Comparison of ENCODE assay signal across 8 cellular contexts in genomic region chr4:37685211-37685725, GRCh38. TPM values are rescaled to one million over a fixed set of nuclear protein-coding genes. Genes with fewer than 3 reads are reported as not detected.
A peak's percentile ranks its signal among the peaks of the same experiment; 100 is the strongest.
DNase-seq lines count a peak whose midpoint lies in the region; ATAC-seq and TF ChIP-seq lines count a peak whose summit lies in the region.

No MANE protein-coding gene starts in this region.

- peak; percentile 63 for DNase-seq in DMS 273 (lab: John Stamatoyannopoulos, UW; ENCODE audit: unreplicated experiment)
- DNase-seq in KG1 (lab: John Stamatoyannopoulos, UW), result peak; percentile 46
- DNase-seq in activated T-cell treated with anti-CD3 and anti-CD28 coated beads, Interleukin-2, amount 50 U/mL, for 1 hour, result peak; percentile 28
- peak; percentile 96 for DNase-seq in fibroblast of villous mesenchyme (ENCODE audit: low read depth)
- no peak for DNase-seq in prostate gland (ENCODE audit: low spot score)
- no peak for DNase-seq in iPS-NIHi7 (ENCODE audit: extremely low spot score)

- TF ChIP-seq CTCF in fibroblast of villous mesenchyme (IDR thresholded peaks at IDR 0.05; ENCODE audit: insufficient read depth, low read depth, low read length) (no peak), prostate gland (IDR thresholded peaks at IDR 0.05) (no peak)

- H3K36me3 ChIP-seq in prostate gland, result no peaks in the 10 kb centered on the region

- no peak for ATAC-seq in HG03457 (IDR thresholded peaks at IDR 0.05; ENCODE audit: unreplicated experiment)
- no peak for ATAC-seq in GM18502 (IDR thresholded peaks at IDR 0.05; ENCODE audit: poor library complexity, unreplicated experiment)

- WGBS in prostate gland, result 3% methylated on average over 10 of the region's 10 CpGs

- TF ChIP-seq POLR2A in prostate gland (IDR thresholded peaks at IDR 0.05), result no peak

- H3K9me3 ChIP-seq in prostate gland, result no peaks in the 10 kb centered on the region

- no peaks in the 10 kb centered on the region for H3K4me1 ChIP-seq in prostate gland (replicated peaks)

- peak overlapping the region; percentile 90 to 92 for H3K27ac ChIP-seq in prostate gland

- intact Hi-C loops in prostate gland (cut with DNase I), result loop anchor here (5.0 to 10.0 kb wide), 3 partner anchors 53 to 292 kb away; no protein-coding TSS in a partner anchor

- H3K4me3 ChIP-seq in fibroblast of villous mesenchyme (ENCODE audit: low read depth, low read length) (peak overlapping the region; percentile 85), prostate gland (peak overlapping the region; percentile 89 to 93)

- H3K27me3 ChIP-seq in prostate gland (replicated peaks; ENCODE audit: insufficient read depth), result no peaks in the 10 kb centered on the region

RNA-seq across cellular contexts. Expression of gene RELL1, which starts 0.9 kb away (rescaled TPM):
- total RNA-seq in fibroblast of villous mesenchyme, result 66.5 and 90.8 TPM in 2 replicates
- total RNA-seq in prostate gland, result 10 to 100 TPM; 18.9 to 26.2 TPM

Comparison
In these comparisons a context has a peak if more than half of its experiments do, and no peak if none do; other contexts are left out.
1. DNase-seq: peak in DMS 273 (single experiment), KG1 (single experiment), activated T-cell treated with anti-CD3 and anti-CD28 coated beads, Interleukin-2, amount 50 U/mL, for 1 hour (single experiment) and fibroblast of villous mesenchyme (single experiment); none in prostate gland (single experiment) and iPS-NIHi7 (single experiment).